Comparison of ENCODE assay signal across 19 cellular contexts in genomic region chr14:58191763-58192596, GRCh38. TPM values are rescaled to one million over a fixed set of nuclear protein-coding genes. Genes with fewer than 3 reads are reported as not detected.
A peak's percentile ranks its signal among the peaks of the same experiment; 100 is the strongest.
DNase-seq lines count a peak whose midpoint lies in the region; ATAC-seq, FAIRE-seq and TF ChIP-seq lines count a peak whose summit lies in the region.
"Had no signal": no experiment of that assay in that cellular context is flagged by ENCODE, and none has a peak within 500 bp of the region (broad histone marks: within the 10 kb centered on the region; RNA-seq: fewer than 3 reads in every experiment).

No MANE protein-coding gene starts in this region.

- no peaks in the 10 kb centered on the region for H3K9me3 Mint-ChIP-seq in osteocyte (ENCODE audit: unreplicated experiment)
- H3K9me3 Mint-ChIP-seq in activated T-helper 2 cell treated with anti-CD3 and anti-CD28 coated beads, Interferon-gamma antibody, Interleukin-2, Interleukin-4, amounts not matched to agents 10 μg/mL and 5 μg/mL and 100 μg/mL, durations not matched to agents 14 hours and 24 hours and 36 hours: no peaks in the 10 kb centered on the region
- H3K9me3 Mint-ChIP-seq: CD4-positive, CD25-positive, alpha-beta regulatory T cell had no signal

- TF ChIP-seq RAD21 in HepG2 (CRISPR knock-in tag; IDR thresholded peaks at IDR 0.05) (no peak), SK-N-SH (IDR thresholded peaks at IDR 0.05; ENCODE audit: low read length) (no peak)

- H3K4me3 ChIP-seq in Loucy (ENCODE audit: low read length, poor library complexity, severe bottlenecking): no peak overlapping the region
- no peak overlapping the region for H3K4me3 ChIP-seq in HepG2 (replicated peaks in 1 of 3; ENCODE audit: insufficient read depth in 1 of 3, low read depth in 2 of 3, low read length in 3 of 3)
- H3K4me3 ChIP-seq in SK-N-SH (ENCODE audit: low read depth in 2 of 2, low read length in 1 of 2): no peak overlapping the region
- H3K4me3 ChIP-seq: PC-9 had no signal

- no peaks in the 10 kb centered on the region for H4K20me1 ChIP-seq in Loucy (ENCODE audit: insufficient read depth, low read length, poor library complexity, severe bottlenecking)
- H4K20me1 ChIP-seq in HepG2 (ENCODE audit: insufficient read depth, low read length): no peaks in the 10 kb centered on the region
- no peaks in the 10 kb centered on the region for H4K20me1 ChIP-seq in SK-N-SH (ENCODE audit: insufficient read depth)

- no peak overlapping the region for H3K4me3 Mint-ChIP-seq in T-helper 17 cell
- no peak overlapping the region for H3K4me3 Mint-ChIP-seq in osteocyte (ENCODE audit: unreplicated experiment)
- H3K4me3 Mint-ChIP-seq in activated T-helper 2 cell treated with anti-CD3 and anti-CD28 coated beads, Interferon-gamma antibody, Interleukin-2, Interleukin-4, amounts not matched to agents 10 μg/mL and 5 μg/mL and 100 μg/mL, durations not matched to agents 14 hours and 24 hours and 36 hours (ENCODE audit: low read depth): no peak overlapping the region
- H3K4me3 Mint-ChIP-seq: CD4-positive, CD25-positive, alpha-beta regulatory T cell had no signal

- H3K27me3 Mint-ChIP-seq in T-helper 17 cell (peaks cover 21% of the 10 kb centered on the region), osteocyte (ENCODE audit: unreplicated experiment) (peaks cover 55% of the 10 kb centered on the region)
- H3K27me3 Mint-ChIP-seq in activated T-helper 2 cell treated with anti-CD3 and anti-CD28 coated beads, Interferon-gamma antibody, Interleukin-2, Interleukin-4, amounts not matched to agents 10 μg/mL and 5 μg/mL and 100 μg/mL, durations not matched to agents 14 hours and 24 hours and 36 hours (ENCODE audit: low read depth): peaks cover 32% of the 10 kb centered on the region

- H3K27ac Mint-ChIP-seq in T-helper 17 cell: peak overlapping the region; percentile 14
- no peak overlapping the region for H3K27ac Mint-ChIP-seq in osteocyte (ENCODE audit: unreplicated experiment)
- H3K27ac Mint-ChIP-seq in activated T-helper 2 cell treated with anti-CD3 and anti-CD28 coated beads, Interferon-gamma antibody, Interleukin-2, Interleukin-4, amounts not matched to agents 10 μg/mL and 5 μg/mL and 100 μg/mL, durations not matched to agents 14 hours and 24 hours and 36 hours: no peak overlapping the region
- H3K27ac Mint-ChIP-seq: CD4-positive, CD25-positive, alpha-beta regulatory T cell had no signal

- DNase-seq in DMS53 treated with DMSO at 0.1 percent for 48 hours (lab: John Stamatoyannopoulos, UW; ENCODE audit: unreplicated experiment) (peak; percentile 58), T-helper 17 cell (no peak), HepG2 (ENCODE audit: low spot score) (no peak), osteocyte (ENCODE audit: extremely low spot score, unreplicated experiment) (no peak), SK-N-SH (no peak)
- no peak for DNase-seq in activated T-helper 2 cell treated with anti-CD3 and anti-CD28 coated beads, Interferon-gamma antibody, Interleukin-2, Interleukin-4, amounts not matched to agents 10 μg/mL and 5 μg/mL and 100 μg/mL, durations not matched to agents 14 hours and 24 hours and 36 hours (ENCODE audit: low spot score)
- DNase-seq: ACHN; Caco-2; CD4-positive, CD25-positive, alpha-beta regulatory T cell; DMS153; MM.1S; NCI-H1092 treated with DMSO at 0.1 percent for 48 hours; NCI-H1694 treated with DMSO at 0.1 percent for 48 hours; NCI-H2171; NCI-H446 treated with DMSO at 0.1 percent for 48 hours; PC-9 had no signal

- TF ChIP-seq CTCF in Loucy (conservative IDR thresholded peaks at IDR 0.05; ENCODE audit: low read length) (no peak), HepG2 (CRISPR knock-in tag; IDR thresholded peaks at IDR 0.05) (no peak), osteocyte (IDR thresholded peaks at IDR 0.05) (no peak), SK-N-SH (IDR thresholded peaks at IDR 0.05) (no peak)

- H3K4me2 ChIP-seq in Loucy (ENCODE audit: low read depth, low read length, poor library complexity, severe bottlenecking) (no peak overlapping the region), HepG2 (ENCODE audit: low read depth, low read length) (peak overlapping the region; percentile 24), SK-N-SH (no peak overlapping the region)
- H3K4me2 ChIP-seq: PC-9 had no signal

- BruUV-seq in HepG2 (replicated peaks; lab: Mats Ljungman, UMichigan): no TSS peak

- H3K79me2 ChIP-seq in Loucy (ENCODE audit: insufficient read depth, low read length) (no peaks in the 10 kb centered on the region), HepG2 (ENCODE audit: insufficient read depth, low read length) (no peaks in the 10 kb centered on the region), SK-N-SH (ENCODE audit: insufficient read depth) (no peaks in the 10 kb centered on the region)

- H3K27ac ChIP-seq in HepG2 (ENCODE audit: extremely low read length, insufficient read depth, low read length) (no peak overlapping the region), SK-N-SH (ENCODE audit: low read depth in 2 of 2, low read length in 1 of 2) (no peak overlapping the region)
- H3K27ac ChIP-seq: PC-9 had no signal

- no peaks in the 10 kb centered on the region for H3K27me3 ChIP-seq in Loucy (ENCODE audit: insufficient read depth, low read length, poor library complexity, severe bottlenecking)
- H3K27me3 ChIP-seq in HepG2 (ENCODE audit: control insufficient read depth in 1 of 2, insufficient read depth in 2 of 2, low read length in 2 of 2): no peaks in the 10 kb centered on the region; a peak in 1 of 5 replicates
- no peaks in the 10 kb centered on the region; the same call in 1 of the 2 replicates for H3K27me3 ChIP-seq in SK-N-SH (ENCODE audit: insufficient read depth)

- ATAC-seq in T-helper 17 cell (no peak), HepG2 (peak; percentile 72), HG03460 (IDR thresholded peaks at IDR 0.05; ENCODE audit: unreplicated experiment) (no peak)

- POLR2A ChIA-PET in HepG2 (lab: Yijun Ruan, JAX) (no interaction called here), SK-N-SH (lab: Yijun Ruan, JAX) (no interaction called here)

- H3K9me2 ChIP-seq in Loucy (replicated peaks; ENCODE audit: low read depth, low read length): no peaks in the 10 kb centered on the region
- no peaks in the 10 kb centered on the region for H3K9me2 ChIP-seq in SK-N-SH

- H3F3A ChIP-seq in Loucy (ENCODE audit: low read depth) (no peaks in the 10 kb centered on the region), SK-N-SH (replicated peaks; ENCODE audit: insufficient read depth) (no peaks in the 10 kb centered on the region)

- in situ Hi-C loops in HepG2 (cut with HindIII; ENCODE audit: extremely low pct_ligation_motif_present, low pct_unique_long_range_greater_than_20kb): no loop called here

- H3K9ac ChIP-seq in Loucy (ENCODE audit: low read depth, low read length, poor library complexity, severe bottlenecking): no peak overlapping the region
- H3K9ac ChIP-seq in HepG2 (ENCODE audit: insufficient read depth, low read depth, low read length): no peak overlapping the region
- no peak overlapping the region for H3K9ac ChIP-seq in SK-N-SH

- no peaks in the 10 kb centered on the region for H3K36me3 ChIP-seq in Loucy (ENCODE audit: insufficient read depth, low read length)
- no peaks in the 10 kb centered on the region for H3K36me3 ChIP-seq in HepG2 (replicated peaks in 1 of 2; ENCODE audit: control insufficient read depth in 1 of 2, insufficient read depth in 2 of 2, low read length in 2 of 2)
- no peaks in the 10 kb centered on the region for H3K36me3 ChIP-seq in SK-N-SH (replicated peaks in 1 of 2; ENCODE audit: control insufficient read depth in 1 of 2, insufficient read depth in 2 of 2, low read length in 1 of 2)

- H3K4me1 ChIP-seq in Loucy (ENCODE audit: insufficient read depth, low read length, poor library complexity, severe bottlenecking) (no peaks in the 10 kb centered on the region), HepG2 (ENCODE audit: insufficient read depth, low read length) (peaks cover 14% of the 10 kb centered on the region), SK-N-SH (ENCODE audit: control insufficient read depth in 1 of 2, insufficient read depth in 2 of 2, low read depth in 1 of 2, low read length in 1 of 2) (no peaks in the 10 kb centered on the region)

- H3K36me3 Mint-ChIP-seq in T-helper 17 cell (ENCODE audit: low read depth) (peaks cover 5% of the 10 kb centered on the region), osteocyte (ENCODE audit: unreplicated experiment) (no peaks in the 10 kb centered on the region)
- no peaks in the 10 kb centered on the region for H3K36me3 Mint-ChIP-seq in activated T-helper 2 cell treated with anti-CD3 and anti-CD28 coated beads, Interferon-gamma antibody, Interleukin-2, Interleukin-4, amounts not matched to agents 10 μg/mL and 5 μg/mL and 100 μg/mL, durations not matched to agents 14 hours and 24 hours and 36 hours (ENCODE audit: low read depth)
- H3K36me3 Mint-ChIP-seq: CD4-positive, CD25-positive, alpha-beta regulatory T cell had no signal

- H3K4me1 Mint-ChIP-seq in T-helper 17 cell (peaks cover 6% of the 10 kb centered on the region), osteocyte (ENCODE audit: unreplicated experiment) (no peaks in the 10 kb centered on the region)
- no peaks in the 10 kb centered on the region for H3K4me1 Mint-ChIP-seq in activated T-helper 2 cell treated with anti-CD3 and anti-CD28 coated beads, Interferon-gamma antibody, Interleukin-2, Interleukin-4, amounts not matched to agents 10 μg/mL and 5 μg/mL and 100 μg/mL, durations not matched to agents 14 hours and 24 hours and 36 hours (ENCODE audit: low read depth)

- WGBS in HepG2 (ENCODE audit: low lambda C conversion rate): under 1% methylated on average over 3 of the region's 3 CpGs
- WGBS in SK-N-SH (ENCODE audit: low lambda C conversion rate): 43% methylated on average over 3 of the region's 3 CpGs

- no peak for FAIRE-seq in HepG2 (lab: Jason Lieb, UNC)
- FAIRE-seq: GM19239 had no signal

- intact Hi-C loops in HepG2 (cut with micrococcal nuclease; ENCODE audit: unreplicated experiment): no loop called here
- intact Hi-C loops in activated T-helper 2 cell treated with anti-CD3 and anti-CD28 coated beads, Interferon-gamma antibody, Interleukin-2, Interleukin-4, amounts not matched to agents 10 μg/mL and 5 μg/mL and 100 μg/mL, durations not matched to agents 14 hours and 24 hours and 36 hours (cut with micrococcal nuclease): no loop called here

- TF ChIP-seq EP300 in HepG2 (IDR thresholded peaks at IDR 0.05; ENCODE audit: low read depth in 2 of 2, low read length in 2 of 2) (no peak), HepG2 (CRISPR knock-in tag; IDR thresholded peaks at IDR 0.05; ENCODE audit: borderline replicate concordance) (no peak), SK-N-SH (IDR thresholded peaks at IDR 0.05; ENCODE audit: borderline replicate concordance in 1 of 2, low read depth in 1 of 2, low read length in 1 of 2) (no peak)

- TF ChIP-seq POLR2A in HepG2 (IDR thresholded peaks at IDR 0.05; ENCODE audit: insufficient read depth in 1 of 2, low read depth in 2 of 2, low read length in 2 of 2): no peak

- H3K9me3 ChIP-seq in Loucy (ENCODE audit: insufficient read depth, low read depth, low read length) (no peaks in the 10 kb centered on the region), T-helper 17 cell (ENCODE audit: control insufficient read depth, low read length, poor library complexity, severe bottlenecking) (no peaks in the 10 kb centered on the region), HepG2 (ENCODE audit: low read length) (no peaks in the 10 kb centered on the region), SK-N-SH (no peaks in the 10 kb centered on the region)
- H3K9me3 ChIP-seq: Caco-2 had no signal

- CTCF ChIA-PET in HepG2 (lab: Yijun Ruan, JAX; ENCODE audit: low intra/inter-chr PET ratio, low total read pairs) (no interaction called here), SK-N-SH (lab: Yijun Ruan, JAX) (interaction anchor here (1.1 kb wide), 1 partner anchor 10 kb away, joined by 3 read pairs; no protein-coding TSS in a partner anchor)

- H2AFZ ChIP-seq in Loucy (ENCODE audit: low read length): 0 out of 2 replicates have a peak overlapping the region, but pooled peaks have one; percentile 7
- H2AFZ ChIP-seq in HepG2 (ENCODE audit: low read length): no peak overlapping the region
- no peak overlapping the region for H2AFZ ChIP-seq in SK-N-SH (ENCODE audit: low read depth)
- H2AFZ ChIP-seq: PC-9 had no signal

RNA-seq across cellular contexts. Expression of gene ACTR10, which starts 8.0 kb away (rescaled TPM):
- total RNA-seq in T-helper 17 cell (10 to 100 TPM; 35.5 to 38.0 TPM), HepG2 (2016; rRNA removed; fragmentation: Illumina TruSeq; extraction: Trizol) (41.3 and 49.4 TPM in 2 replicates), osteocyte (80.3 and 99.1 TPM in 2 replicates)
- total RNA-seq in HepG2 (2016; cell fraction: cytosol; rRNA removed; fragmentation: Illumina TruSeq; extraction: Trizol; ENCODE audit: low read depth): 4.8 and 5.3 TPM in 2 replicates
- 39.6 and 51.2 TPM in 2 replicates for total RNA-seq in HepG2 (2016; cell fraction: insoluble cytoplasmic fraction; rRNA removed; fragmentation: Illumina TruSeq; extraction: Trizol)
- total RNA-seq in HepG2 (2016; cell fraction: membrane; rRNA removed; fragmentation: Illumina TruSeq; extraction: Trizol): 6.6 and 10.6 TPM in 2 replicates
- 27.5 and 28.3 TPM in 2 replicates for total RNA-seq in HepG2 (2016; cell fraction: nucleus; rRNA removed; fragmentation: Illumina TruSeq; extraction: Trizol)
- polyA plus RNA-seq in HepG2 (2011; rRNA removed) (27.5 and 30.0 TPM in 2 replicates), SK-N-SH (2012; rRNA removed) (32.9 and 54.2 TPM in 2 replicates)
- polyA plus RNA-seq in HepG2 (2011; cell fraction: cytosol; rRNA removed): 10.0 and 20.8 TPM in 2 replicates
- 9.2 and 12.4 TPM in 2 replicates for polyA plus RNA-seq in HepG2 (2011; cell fraction: nucleus; rRNA removed)
- polyA plus RNA-seq in HepG2 (2012): 29.5 and 35.3 TPM in 2 replicates
- 3.5 and 4.8 TPM in 2 replicates for polyA plus RNA-seq in HepG2 (2016; cell fraction: cytosol; fragmentation: Illumina TruSeq; extraction: Trizol; ENCODE audit: low read depth)
- polyA plus RNA-seq in HepG2 (2016; cell fraction: insoluble cytoplasmic fraction; fragmentation: Illumina TruSeq; extraction: Trizol; ENCODE audit: low read depth): 56.3 and 58.2 TPM in 2 replicates
- 5.7 and 8.7 TPM in 2 replicates for polyA plus RNA-seq in HepG2 (2016; cell fraction: membrane; fragmentation: Illumina TruSeq; extraction: Trizol; ENCODE audit: low read depth)
- 52.1 and 55.6 TPM in 2 replicates for polyA plus RNA-seq in HepG2 (2016; cell fraction: nucleus; fragmentation: Illumina TruSeq; extraction: Trizol; ENCODE audit: insufficient read depth, low read depth)
- 3.7 and 6.4 TPM in 2 replicates for polyA minus RNA-seq in HepG2 (2011; rRNA and poly(A)+ RNA removed; ENCODE audit: low replicate concordance)
- 14.1 and 16.8 TPM in 2 replicates for polyA minus RNA-seq in HepG2 (2011; cell fraction: cytosol; rRNA and poly(A)+ RNA removed)
- 29.3 and 33.6 TPM in 2 replicates for polyA minus RNA-seq in HepG2 (2011; cell fraction: nucleus; rRNA and poly(A)+ RNA removed)
- polyA plus RNA-seq in SK-N-SH (2012; cell fraction: cytosol; rRNA removed): 54.9 and 73.5 TPM in 2 replicates
- 27.3 and 41.2 TPM in 2 replicates for polyA plus RNA-seq in SK-N-SH (2012; cell fraction: nucleus; rRNA removed)
- total RNA-seq in activated T-helper 2 cell treated with anti-CD3 and anti-CD28 coated beads, Interferon-gamma antibody, Interleukin-2, Interleukin-4, amounts not matched to agents 10 μg/mL and 5 μg/mL and 100 μg/mL, durations not matched to agents 14 hours and 24 hours and 36 hours: 38.2 and 39.8 TPM in 2 replicates

RNA-seq across cellular contexts. Expression of gene ARMH4, which starts 40.0 kb away (rescaled TPM):
- total RNA-seq in T-helper 17 cell: not detected
- 0.02 TPM in 1 of 2 replicates, not detected in the other for total RNA-seq in HepG2 (2016; rRNA removed; fragmentation: Illumina TruSeq; extraction: Trizol)
- not detected in 2 replicates for total RNA-seq in HepG2 (2016; cell fraction: cytosol; rRNA removed; fragmentation: Illumina TruSeq; extraction: Trizol; ENCODE audit: low read depth)
- total RNA-seq in HepG2 (2016; cell fraction: insoluble cytoplasmic fraction; rRNA removed; fragmentation: Illumina TruSeq; extraction: Trizol): 0.09 and 0.25 TPM in 2 replicates
- not detected in 2 replicates for total RNA-seq in HepG2 (2016; cell fraction: membrane; rRNA removed; fragmentation: Illumina TruSeq; extraction: Trizol)
- total RNA-seq in HepG2 (2016; cell fraction: nucleus; rRNA removed; fragmentation: Illumina TruSeq; extraction: Trizol): 1.1 and 3.7 TPM in 2 replicates
- polyA plus RNA-seq in HepG2 (2011; rRNA removed): 0.04 and 0.18 TPM in 2 replicates
- polyA plus RNA-seq in HepG2 (2011; cell fraction: cytosol; rRNA removed): 0.05 and 0.08 TPM in 2 replicates
- not detected in 2 replicates for polyA plus RNA-seq in HepG2 (2011; cell fraction: nucleus; rRNA removed)
- polyA plus RNA-seq in HepG2 (2012): 0.11 and 0.15 TPM in 2 replicates
- not detected in 2 replicates for polyA plus RNA-seq in HepG2 (2016; cell fraction: cytosol; fragmentation: Illumina TruSeq; extraction: Trizol; ENCODE audit: low read depth)
- not detected in 2 replicates for polyA plus RNA-seq in HepG2 (2016; cell fraction: insoluble cytoplasmic fraction; fragmentation: Illumina TruSeq; extraction: Trizol; ENCODE audit: low read depth)
- polyA plus RNA-seq in HepG2 (2016; cell fraction: membrane; fragmentation: Illumina TruSeq; extraction: Trizol; ENCODE audit: low read depth): 0.19 TPM in 1 of 2 replicates, not detected in the other
- polyA plus RNA-seq in HepG2 (2016; cell fraction: nucleus; fragmentation: Illumina TruSeq; extraction: Trizol; ENCODE audit: insufficient read depth, low read depth): 0.14 and 0.29 TPM in 2 replicates
- polyA minus RNA-seq in HepG2 (2011; rRNA and poly(A)+ RNA removed; ENCODE audit: low replicate concordance): 29.2 and 42.7 TPM in 2 replicates
- polyA minus RNA-seq in HepG2 (2011; cell fraction: cytosol; rRNA and poly(A)+ RNA removed): not detected in 2 replicates
- 484 and 534 TPM in 2 replicates for polyA minus RNA-seq in HepG2 (2011; cell fraction: nucleus; rRNA and poly(A)+ RNA removed)
- total RNA-seq in osteocyte: 13.9 and 16.7 TPM in 2 replicates
- 0.31 and 0.39 TPM in 2 replicates for polyA plus RNA-seq in SK-N-SH (2012; rRNA removed)
- 0.44 and 0.49 TPM in 2 replicates for polyA plus RNA-seq in SK-N-SH (2012; cell fraction: cytosol; rRNA removed)
- 0.20 and 0.58 TPM in 2 replicates for polyA plus RNA-seq in SK-N-SH (2012; cell fraction: nucleus; rRNA removed)
- total RNA-seq in activated T-helper 2 cell treated with anti-CD3 and anti-CD28 coated beads, Interferon-gamma antibody, Interleukin-2, Interleukin-4, amounts not matched to agents 10 μg/mL and 5 μg/mL and 100 μg/mL, durations not matched to agents 14 hours and 24 hours and 36 hours: 0.18 and 0.34 TPM in 2 replicates
- total RNA-seq: PC-9 had no signal

RNA-seq across cellular contexts. Expression of gene PSMA3, which starts 52.7 kb away (rescaled TPM):
- total RNA-seq in T-helper 17 cell (100 to 1,000 TPM; 101 to 102 TPM), HepG2 (2016; rRNA removed; fragmentation: Illumina TruSeq; extraction: Trizol) (275 and 443 TPM in 2 replicates), osteocyte (143 and 156 TPM in 2 replicates)
- 91.1 and 98.5 TPM in 2 replicates for total RNA-seq in HepG2 (2016; cell fraction: cytosol; rRNA removed; fragmentation: Illumina TruSeq; extraction: Trizol; ENCODE audit: low read depth)
- 286 and 449 TPM in 2 replicates for total RNA-seq in HepG2 (2016; cell fraction: insoluble cytoplasmic fraction; rRNA removed; fragmentation: Illumina TruSeq; extraction: Trizol)
- 85.3 and 99.1 TPM in 2 replicates for total RNA-seq in HepG2 (2016; cell fraction: membrane; rRNA removed; fragmentation: Illumina TruSeq; extraction: Trizol)
- 143 and 154 TPM in 2 replicates for total RNA-seq in HepG2 (2016; cell fraction: nucleus; rRNA removed; fragmentation: Illumina TruSeq; extraction: Trizol)
- polyA plus RNA-seq in HepG2 (2011; rRNA removed) (167 and 232 TPM in 2 replicates), SK-N-SH (2012; rRNA removed) (203 and 214 TPM in 2 replicates)
- polyA plus RNA-seq in HepG2 (2011; cell fraction: cytosol; rRNA removed): 146 and 177 TPM in 2 replicates
- polyA plus RNA-seq in HepG2 (2011; cell fraction: nucleus; rRNA removed): 47.5 and 66.3 TPM in 2 replicates
- polyA plus RNA-seq in HepG2 (2012): 133 and 136 TPM in 2 replicates
- polyA plus RNA-seq in HepG2 (2016; cell fraction: cytosol; fragmentation: Illumina TruSeq; extraction: Trizol; ENCODE audit: low read depth): 61.4 and 63.4 TPM in 2 replicates
- 402 and 430 TPM in 2 replicates for polyA plus RNA-seq in HepG2 (2016; cell fraction: insoluble cytoplasmic fraction; fragmentation: Illumina TruSeq; extraction: Trizol; ENCODE audit: low read depth)
- 72.9 and 75.0 TPM in 2 replicates for polyA plus RNA-seq in HepG2 (2016; cell fraction: membrane; fragmentation: Illumina TruSeq; extraction: Trizol; ENCODE audit: low read depth)
- polyA plus RNA-seq in HepG2 (2016; cell fraction: nucleus; fragmentation: Illumina TruSeq; extraction: Trizol; ENCODE audit: insufficient read depth, low read depth): 170 and 172 TPM in 2 replicates
- polyA minus RNA-seq in HepG2 (2011; rRNA and poly(A)+ RNA removed; ENCODE audit: low replicate concordance): 80.9 and 206 TPM in 2 replicates
- polyA minus RNA-seq in HepG2 (2011; cell fraction: cytosol; rRNA and poly(A)+ RNA removed): 48.7 and 51.6 TPM in 2 replicates
- polyA minus RNA-seq in HepG2 (2011; cell fraction: nucleus; rRNA and poly(A)+ RNA removed): 75.1 and 78.7 TPM in 2 replicates
- 226 and 277 TPM in 2 replicates for polyA plus RNA-seq in SK-N-SH (2012; cell fraction: cytosol; rRNA removed)
- 80.2 and 132 TPM in 2 replicates for polyA plus RNA-seq in SK-N-SH (2012; cell fraction: nucleus; rRNA removed)
- 407 and 425 TPM in 2 replicates for total RNA-seq in activated T-helper 2 cell treated with anti-CD3 and anti-CD28 coated beads, Interferon-gamma antibody, Interleukin-2, Interleukin-4, amounts not matched to agents 10 μg/mL and 5 μg/mL and 100 μg/mL, durations not matched to agents 14 hours and 24 hours and 36 hours
